ENCODE assay signal across 9 cellular contexts in genomic region chr1:93177991-93178390, GRCh38. TPM values are rescaled to one million over a fixed set of nuclear protein-coding genes. Genes with fewer than 3 reads are reported as not detected.
A peak's percentile ranks its signal among the peaks of the same experiment; 100 is the strongest.
DNase-seq lines count a peak whose midpoint lies in the region; ATAC-seq and TF ChIP-seq lines count a peak whose summit lies in the region.
"Had no signal": no experiment of that assay in that cellular context is flagged by ENCODE, and none has a peak within 500 bp of the region (broad histone marks: within the 10 kb centered on the region; RNA-seq: fewer than 3 reads in every experiment).

No MANE protein-coding gene starts in this region.

- H3K4me3 ChIP-seq in SJCRH30: peak overlapping the region; percentile 74
- H3K4me3 ChIP-seq in fibroblast of villous mesenchyme (ENCODE audit: low read depth, low read length): peak overlapping the region; percentile 94
- peak overlapping the region in 6 of 8 donors; percentile 66 to 93 (median 90) for H3K4me3 ChIP-seq in spleen

- H3K27me3 ChIP-seq in SJCRH30 (no peaks in the 10 kb centered on the region), spleen (replicated peaks in 1 of 7) (no peaks in the 10 kb centered on the region)

- TF ChIP-seq CTCF in fibroblast of villous mesenchyme (IDR thresholded peaks at IDR 0.05; ENCODE audit: insufficient read depth, low read depth, low read length): no peak
- TF ChIP-seq CTCF in spleen (IDR thresholded peaks at IDR 0.05 in 8 of 11, conservative IDR thresholded peaks at IDR 0.05 in 3 of 11): no peak

- intact Hi-C loops in spleen (cut with DNase I; ENCODE audit: low total_unique reads): loop anchor here (10.0 kb wide), 1 partner anchor 93 kb away; no protein-coding TSS in a partner anchor

- 0 out of 2 replicates have a peak, but pooled peaks cover 2% of the 10 kb centered on the region for H3K9me3 ChIP-seq in SJCRH30 (replicated peaks)
- H3K9me3 ChIP-seq in spleen: no peaks in the 10 kb centered on the region

- DNase-seq in NCI-H2227 treated with DMSO at 0.1 percent for 48 hours (lab: John Stamatoyannopoulos, UW) (peak; percentile 5), NCI-H2227 (lab: John Stamatoyannopoulos, UW; ENCODE audit: unreplicated experiment) (no peak), SJCRH30 (peak in 1 of 2 experiments; percentile 38), fibroblast of villous mesenchyme (ENCODE audit: low read depth) (peak; percentile 59), spleen (no peak)
- DNase-seq: NCI-H524 had no signal

- peaks cover 10% of the 10 kb centered on the region for H3K36me3 ChIP-seq in SJCRH30
- peaks cover 0 to 22% (median 0%) of the 10 kb centered on the region in 6 donors for H3K36me3 ChIP-seq in spleen

- H3K4me1 ChIP-seq in SJCRH30 (peaks cover 8% of the 10 kb centered on the region; the same call in 1 of the 2 replicates), spleen (peaks cover 29 to 84% (median 67%) of the 10 kb centered on the region in 6 donors)

- no peak for TF ChIP-seq POLR2A in spleen (IDR thresholded peaks at IDR 0.05)

- ATAC-seq in HG03342 (IDR thresholded peaks at IDR 0.05; ENCODE audit: unreplicated experiment): no peak
- no peak for ATAC-seq in GM21717 (IDR thresholded peaks at IDR 0.05; ENCODE audit: unreplicated experiment)
- ATAC-seq in HG03520 (IDR thresholded peaks at IDR 0.05; ENCODE audit: unreplicated experiment): no peak

- whole genome bisulfite sequencing in spleen, 5 donors: 39 to 69% (median 59%) methylated on average over 4 of the region's 4 CpGs

- H3K27ac ChIP-seq in SJCRH30 (peak overlapping the region; percentile 82), spleen (peak overlapping the region in 1 of 8 donors; percentile 95)

RNA-seq across cellular contexts. Expression of gene TMED5, which starts 2.2 kb away (rescaled TPM):
- total RNA-seq in SJCRH30 (2014; rRNA removed; shearing (Covaris generic)): 115 and 123 TPM in 2 replicates
- total RNA-seq in fibroblast of villous mesenchyme (50.6 and 82.5 TPM in 2 replicates), spleen (100 to 1,000 TPM in 1 of 7 donors, 10 to 100 TPM in 6; 49.2 to 102 (median 54.6) TPM)
- polyA plus RNA-seq in spleen: 10 to 100 TPM; 11.1 to 16.8 (median 14.4) TPM

RNA-seq across cellular contexts. Expression of gene CCDC18, which starts 2.5 kb away (rescaled TPM):
- total RNA-seq in SJCRH30 (2014; rRNA removed; shearing (Covaris generic)): 15.6 and 17.2 TPM in 2 replicates
- total RNA-seq in fibroblast of villous mesenchyme (10.3 and 14.7 TPM in 2 replicates), spleen (10 to 100 TPM in 6 of 7 donors, 1 to 10 TPM in 1; 9.5 to 18.2 (median 12.0) TPM)
- 10 to 100 TPM in 2 of 3 donors, 1 to 10 TPM in 1; 9.0 to 12.2 (median 10.3) TPM for polyA plus RNA-seq in spleen

Comparison
In these comparisons a context has a peak if more than half of its experiments do, and no peak if none do; other contexts are left out.
1. DNase-seq: peak in NCI-H2227 treated with DMSO at 0.1 percent for 48 hours (single experiment) and fibroblast of villous mesenchyme (single experiment); none in NCI-H2227 (single experiment) and spleen (single experiment).
2. Peak in every context shown above with its lines, with median percentiles within 50 percentile points of each other: H3K4me3 ChIP-seq.